Comparison of ENCODE assay signal across 8 cellular contexts in genomic region chr11:96342971-96343711, GRCh38. TPM values are rescaled to one million over a fixed set of nuclear protein-coding genes. Genes with fewer than 3 reads are reported as not detected.
DNase-seq lines count a peak whose midpoint lies in the region; ATAC-seq, FAIRE-seq and TF ChIP-seq lines count a peak whose summit lies in the region.

Gene MAML2, minus strand, starts transcription at chr11:96343195. Its CDS starts 1,300 bp downstream, at chr11:96341895.

- no peaks in the 10 kb centered on the region for H3K36me3 ChIP-seq in neural cell (ENCODE audit: insufficient read depth, low read length)

- DNase-seq in EL, result peak; percentile 96
- DNase-seq in H54 (ENCODE audit: insufficient read length, low spot score), result peak; percentile 78
- DNase-seq in LoVo (ENCODE audit: low spot score), result peak; percentile 91
- DNase-seq in activated effector memory CD4-positive, alpha-beta T cell treated with anti-CD3 and anti-CD28 coated beads, Interleukin-2, amount 50 U/mL, for 16 hours, result peak; percentile 96
- DNase-seq in fibroblast of villous mesenchyme (ENCODE audit: low read depth), result peak; percentile 92
- peak; percentile 86 to 93 for DNase-seq in stimulated activated naive CD8-positive, alpha-beta T cell treated with anti-CD3 and anti-CD28 coated beads, Interleukin-15, amount 100 ng/mL, for 72 hours

- peak within 1 kb of the TSS; percentile 34 for H3K27ac ChIP-seq in neural cell (ENCODE audit: low read length)

- H3K4me3 ChIP-seq in fibroblast of villous mesenchyme (ENCODE audit: low read depth, low read length) (peak within 1 kb of the TSS; percentile 67), neural cell (ENCODE audit: low read length) (peak within 1 kb of the TSS; percentile 69)

- no peaks in the 10 kb centered on the region for H3K27me3 Mint-ChIP-seq in stimulated activated naive CD8-positive, alpha-beta T cell treated with anti-CD3 and anti-CD28 coated beads, Interleukin-15, amount 100 ng/mL, for 72 hours

- H3K27ac Mint-ChIP-seq in stimulated activated naive CD8-positive, alpha-beta T cell treated with anti-CD3 and anti-CD28 coated beads, Interleukin-15, amount 100 ng/mL, for 72 hours, result peak within 1 kb of the TSS; percentile 93 to 97

- no peaks in the 10 kb centered on the region for H4K20me1 ChIP-seq in neural cell (ENCODE audit: insufficient read depth)

- H3K4me2 ChIP-seq in neural cell (ENCODE audit: low read length), result peak within 1 kb of the TSS; percentile 49

- H3K4me3 Mint-ChIP-seq in stimulated activated naive CD8-positive, alpha-beta T cell treated with anti-CD3 and anti-CD28 coated beads, Interleukin-15, amount 100 ng/mL, for 72 hours, result peak within 1 kb of the TSS; percentile 93 to 99

- TF ChIP-seq CTCF in fibroblast of villous mesenchyme (IDR thresholded peaks at IDR 0.05; ENCODE audit: insufficient read depth, low read depth, low read length) (peak; percentile 86), neural cell (IDR thresholded peaks at IDR 0.05; ENCODE audit: poor library complexity, severe bottlenecking) (peak; percentile 90)

- peaks cover 37% of the 10 kb centered on the region for H3K4me1 Mint-ChIP-seq in stimulated activated naive CD8-positive, alpha-beta T cell treated with anti-CD3 and anti-CD28 coated beads, Interleukin-15, amount 100 ng/mL, for 72 hours

- H3K79me2 ChIP-seq in neural cell (replicated peaks; ENCODE audit: insufficient read depth, low read length), result peaks cover 3% of the 10 kb centered on the region

- no peaks in the 10 kb centered on the region for H3K9me3 ChIP-seq in neural cell (ENCODE audit: low read length)

- no peaks in the 10 kb centered on the region for H3K9me2 ChIP-seq in neural cell (ENCODE audit: insufficient read depth, low read length)

- H3K27me3 ChIP-seq in neural cell (ENCODE audit: insufficient read depth, low read depth, low read length), result no peaks in the 10 kb centered on the region

- no peaks in the 10 kb centered on the region for H3F3A ChIP-seq in neural cell (ENCODE audit: insufficient read depth, low read length, poor library complexity, severe bottlenecking)

- peak; percentile 91 for TF ChIP-seq RAD21 in neural cell (conservative IDR thresholded peaks at IDR 0.05)

- H2AFZ ChIP-seq in neural cell (ENCODE audit: low read depth, low read length), result peak within 1 kb of the TSS; percentile 41

- peak; percentile 72 for FAIRE-seq in H54 (lab: Jason Lieb, UNC)

- ATAC-seq in stimulated activated naive CD8-positive, alpha-beta T cell treated with anti-CD3 and anti-CD28 coated beads, Interleukin-15, amount 100 ng/mL, for 72 hours, result peak; percentile 85

- no peak for TF ChIP-seq POLR2A in H54 (IDR thresholded peaks at IDR 0.05; ENCODE audit: low read depth, low read length)
- 0 out of 2 replicates have a peak, but pooled peaks have one; percentile 23 for TF ChIP-seq POLR2A in Raji (IDR thresholded peaks at IDR 0.05; ENCODE audit: insufficient read depth, low read depth, low read length)

- no peaks in the 10 kb centered on the region for H3K9me3 Mint-ChIP-seq in stimulated activated naive CD8-positive, alpha-beta T cell treated with anti-CD3 and anti-CD28 coated beads, Interleukin-15, amount 100 ng/mL, for 72 hours

- peak within 1 kb of the TSS; percentile 67 for H3K9ac ChIP-seq in neural cell (ENCODE audit: low read length)

- TF ChIP-seq EP300 in neural cell (conservative IDR thresholded peaks at IDR 0.05; ENCODE audit: poor library complexity, severe bottlenecking), result no peak

TF ChIP-seq in neural cell, 6 proteins besides CTCF, POLR2A, EP300 and RAD21:
- TF ChIP-seq, protein P1, sequence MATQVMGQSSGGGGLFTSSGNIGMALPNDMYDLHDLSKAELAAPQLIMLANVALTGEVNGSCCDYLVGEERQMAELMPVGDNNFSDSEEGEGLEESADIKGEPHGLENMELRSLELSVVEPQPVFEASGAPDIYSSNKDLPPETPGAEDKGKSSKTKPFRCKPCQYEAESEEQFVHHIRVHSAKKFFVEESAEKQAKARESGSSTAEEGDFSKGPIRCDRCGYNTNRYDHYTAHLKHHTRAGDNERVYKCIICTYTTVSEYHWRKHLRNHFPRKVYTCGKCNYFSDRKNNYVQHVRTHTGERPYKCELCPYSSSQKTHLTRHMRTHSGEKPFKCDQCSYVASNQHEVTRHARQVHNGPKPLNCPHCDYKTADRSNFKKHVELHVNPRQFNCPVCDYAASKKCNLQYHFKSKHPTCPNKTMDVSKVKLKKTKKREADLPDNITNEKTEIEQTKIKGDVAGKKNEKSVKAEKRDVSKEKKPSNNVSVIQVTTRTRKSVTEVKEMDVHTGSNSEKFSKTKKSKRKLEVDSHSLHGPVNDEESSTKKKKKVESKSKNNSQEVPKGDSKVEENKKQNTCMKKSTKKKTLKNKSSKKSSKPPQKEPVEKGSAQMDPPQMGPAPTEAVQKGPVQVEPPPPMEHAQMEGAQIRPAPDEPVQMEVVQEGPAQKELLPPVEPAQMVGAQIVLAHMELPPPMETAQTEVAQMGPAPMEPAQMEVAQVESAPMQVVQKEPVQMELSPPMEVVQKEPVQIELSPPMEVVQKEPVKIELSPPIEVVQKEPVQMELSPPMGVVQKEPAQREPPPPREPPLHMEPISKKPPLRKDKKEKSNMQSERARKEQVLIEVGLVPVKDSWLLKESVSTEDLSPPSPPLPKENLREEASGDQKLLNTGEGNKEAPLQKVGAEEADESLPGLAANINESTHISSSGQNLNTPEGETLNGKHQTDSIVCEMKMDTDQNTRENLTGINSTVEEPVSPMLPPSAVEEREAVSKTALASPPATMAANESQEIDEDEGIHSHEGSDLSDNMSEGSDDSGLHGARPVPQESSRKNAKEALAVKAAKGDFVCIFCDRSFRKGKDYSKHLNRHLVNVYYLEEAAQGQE (IDR thresholded peaks at IDR 0.05; ENCODE audit: borderline replicate concordance), result peak; percentile 20
- no peak for TF ChIP-seq TAF1 (IDR thresholded peaks at IDR 0.05; ENCODE audit: low read depth)
- TF ChIP-seq EZH2 (IDR thresholded peaks at IDR 0.05; ENCODE audit: borderline replicate concordance, insufficient read depth, low read length, poor library complexity, severe bottlenecking), result no peak
- TF ChIP-seq MXI1 (conservative IDR thresholded peaks at IDR 0.05; ENCODE audit: poor library complexity, severe bottlenecking), result peak; percentile 3
- TF ChIP-seq SMC3 (conservative IDR thresholded peaks at IDR 0.05; ENCODE audit: poor library complexity), result peak; percentile 90
- TF ChIP-seq POLR2AphosphoS5 (IDR thresholded peaks at IDR 0.05), result no peak
TF ChIP-seq in neural cell: peak in this region for 3.

RNA-seq across cellular contexts. Expression of gene MAML2, which starts in this region (rescaled TPM):
- 16.8 and 30.7 TPM in 2 replicates for total RNA-seq in fibroblast of villous mesenchyme
- 3.1 and 3.6 TPM in 2 replicates for polyA plus RNA-seq in neural cell
- polyA minus RNA-seq in neural cell, result 16.1 and 23.0 TPM in 2 replicates

Comparison
In these comparisons a context has a peak if more than half of its experiments do, and no peak if none do; other contexts are left out.
1. Peak in every context shown above with its lines: DNase-seq, ATAC-seq, H3K4me3 ChIP-seq and H3K27ac ChIP-seq.